Comparison of ENCODE assay signal across 18 cellular contexts in genomic region chr12:58509116-58509885, GRCh38.
DNase-seq lines count a peak whose midpoint lies in the region; ATAC-seq and TF ChIP-seq lines count a peak whose summit lies in the region.
"Had no signal": no experiment of that assay in that cellular context is flagged by ENCODE, and none has a peak within 500 bp of the region (broad histone marks: within the 10 kb centered on the region; RNA-seq: fewer than 3 reads in every experiment).

No MANE protein-coding gene starts in this region.

- peak; percentile 80 for DNase-seq in COLO829 (ENCODE audit: low spot score)
- peak; percentile 84 for DNase-seq in M059J (ENCODE audit: low read depth)
- peak; percentile 9 for DNase-seq in astrocyte of the hippocampus (ENCODE audit: low read depth, low spot score)
- DNase-seq in foreskin fibroblast = peak; percentile 67 to 69
- DNase-seq in NCI-H2029 (lab: John Stamatoyannopoulos, UW) = no peak
- DNase-seq in OCI-M1 (lab: John Stamatoyannopoulos, UW) = no peak
- DNase-seq: activated CD4-positive, CD25-positive, alpha-beta regulatory T cell; activated CD8-positive, alpha-beta memory T cell treated with anti-CD3 and anti-CD28 coated beads, Interleukin-2, amount 10 ng/mL, durations not matched to agents 7 days and 5 days; body of pancreas; dorsolateral prefrontal cortex; MG63; naive thymus-derived CD4-positive, alpha-beta T cell; NCI-H748 treated with DMSO at 0.1 percent for 48 hours; psoas muscle; stimulated activated CD4-positive, alpha-beta T cell treated with anti-CD3 and anti-CD28 coated beads, Interleukin-15, amount 100 ng/mL, for 24 hours; T-helper 17 cell had no signal

- ATAC-seq in GM19467 (IDR thresholded peaks at IDR 0.05; ENCODE audit: unreplicated experiment) = no peak
- ATAC-seq in GM21619 (IDR thresholded peaks at IDR 0.05; ENCODE audit: unreplicated experiment) = no peak
- ATAC-seq: activated CD8-positive, alpha-beta memory T cell treated with anti-CD3 and anti-CD28 coated beads, Interleukin-2, amount 10 ng/mL, durations not matched to agents 7 days and 5 days; body of pancreas; naive thymus-derived CD4-positive, alpha-beta T cell; psoas muscle; T-helper 17 cell had no signal

- no peak for TF ChIP-seq CTCF in foreskin fibroblast (IDR thresholded peaks at IDR 0.05; ENCODE audit: low read depth, low read length)

- no peak overlapping the region for H3K4me3 ChIP-seq in foreskin fibroblast (ENCODE audit: low read depth in 1 of 2, low read length in 2 of 2)
- H3K4me3 ChIP-seq: body of pancreas, dorsolateral prefrontal cortex, MG63, psoas muscle had no signal

Comparison
In these comparisons a context has a peak if more than half of its experiments do, and no peak if none do; other contexts are left out.
1. DNase-seq: peak in COLO829 (single experiment), M059J (single experiment), astrocyte of the hippocampus (single experiment) and foreskin fibroblast (2 of 2); none in NCI-H2029 (single experiment) and OCI-M1 (single experiment).